8 cellular contexts compared by ENCODE assay signal in genomic region chr22:38203090-38203810, GRCh38. TPM values are rescaled to one million over a fixed set of nuclear protein-coding genes. Genes with fewer than 3 reads are reported as not detected.
DNase-seq lines count a peak whose midpoint lies in the region; FAIRE-seq lines count a peak whose summit lies in the region.

No MANE protein-coding gene starts in this region.

- no peaks in the 10 kb centered on the region for H3K27me3 Mint-ChIP-seq in activated naive CD4-positive, alpha-beta T cell treated with anti-CD3 and anti-CD28 coated beads, Interleukin-2, amount 50 U/mL, for 24 hours

- H3K36me3 Mint-ChIP-seq in activated naive CD4-positive, alpha-beta T cell treated with anti-CD3 and anti-CD28 coated beads, Interleukin-2, amount 50 U/mL, for 24 hours: no peaks in the 10 kb centered on the region

- H2AFZ ChIP-seq in Karpas-422 (ENCODE audit: low read length): peak overlapping the region; percentile 82; the same call in 1 of the 2 replicates

- H3K9ac ChIP-seq in Karpas-422 (ENCODE audit: low read length): peak overlapping the region; percentile 67
- peak overlapping the region; percentile 3 for H3K9ac ChIP-seq in iPS-15b (ENCODE audit: low read depth, low read length)

- no peak for FAIRE-seq in small intestine (lab: Jason Lieb, UNC)
- no peak for FAIRE-seq in RCC 7860 (lab: Jason Lieb, UNC)

- 0 to 7% (median 4%) methylated on average over 19 of the region's 19 CpGs for WGBS in small intestine, 3 donors

- H3K27ac ChIP-seq in Karpas-422 (ENCODE audit: low read length): no peak overlapping the region
- H3K27ac ChIP-seq in small intestine (ENCODE audit: low read depth in 1 of 2, low read length in 1 of 2): peak overlapping the region; percentile 96 to 99

- peaks cover 21% of the 10 kb centered on the region for H4K20me1 ChIP-seq in Karpas-422 (ENCODE audit: insufficient read depth, low read depth, low read length)

- no peaks in the 10 kb centered on the region for H3K9me3 Mint-ChIP-seq in activated naive CD4-positive, alpha-beta T cell treated with anti-CD3 and anti-CD28 coated beads, Interleukin-2, amount 50 U/mL, for 24 hours

- peak overlapping the region; percentile 41 for H3K27ac Mint-ChIP-seq in activated naive CD4-positive, alpha-beta T cell treated with anti-CD3 and anti-CD28 coated beads, Interleukin-2, amount 50 U/mL, for 24 hours

- H3K9me2 ChIP-seq in Karpas-422 (replicated peaks; ENCODE audit: insufficient read depth, low read length): no peaks in the 10 kb centered on the region

- H3K4me3 Mint-ChIP-seq in activated naive CD4-positive, alpha-beta T cell treated with anti-CD3 and anti-CD28 coated beads, Interleukin-2, amount 50 U/mL, for 24 hours: peak overlapping the region; percentile 86

- H3K79me2 ChIP-seq in Karpas-422 (ENCODE audit: low read length): no peaks in the 10 kb centered on the region

- no peaks in the 10 kb centered on the region for H3K9me3 ChIP-seq in Karpas-422 (ENCODE audit: low read length)
- no peaks in the 10 kb centered on the region for H3K9me3 ChIP-seq in iPS-15b (ENCODE audit: control insufficient read depth, insufficient read depth, low read length)
- no peaks in the 10 kb centered on the region for H3K9me3 ChIP-seq in small intestine (ENCODE audit: control insufficient read depth, low read depth)

- peaks cover 32% of the 10 kb centered on the region for H3K4me1 Mint-ChIP-seq in activated naive CD4-positive, alpha-beta T cell treated with anti-CD3 and anti-CD28 coated beads, Interleukin-2, amount 50 U/mL, for 24 hours

- H3K36me3 ChIP-seq in Karpas-422 (ENCODE audit: insufficient read depth, low read length): no peaks in the 10 kb centered on the region
- no peaks in the 10 kb centered on the region for H3K36me3 ChIP-seq in iPS-15b (ENCODE audit: control insufficient read depth, insufficient read depth, low read length)
- no peaks in the 10 kb centered on the region for H3K36me3 ChIP-seq in small intestine (ENCODE audit: control insufficient read depth in 2 of 2, insufficient read depth in 2 of 2, low read length in 2 of 2)

- DNase-seq in ELF-1 (ENCODE audit: low read depth, low spot score) (peak; percentile 66), Karpas-422 (peak; percentile 74), small intestine (peak; percentile 78), RCC 7860 (ENCODE audit: low spot score) (no peak), occipital lobe (lab: John Stamatoyannopoulos, UW) (no peak)
- no peak for DNase-seq in NK-92 treated with Interleukin-12 subunit alpha and Interleukin-12 subunit beta, amount 100 ng/mL, for 24 hours (lab: John Stamatoyannopoulos, UW)

- H3K4me1 ChIP-seq in Karpas-422 (ENCODE audit: low read length) (peaks cover 37% of the 10 kb centered on the region), iPS-15b (ENCODE audit: control insufficient read depth, insufficient read depth, low read length) (peaks cover 4% of the 10 kb centered on the region), small intestine (ENCODE audit: control insufficient read depth in 2 of 2, insufficient read depth in 1 of 2, low read depth in 1 of 2, low read length in 1 of 2) (peaks cover 0 to 5% of the 10 kb centered on the region in 2 donors)

- H3K4me2 ChIP-seq in Karpas-422 (ENCODE audit: low read depth, low read length, poor library complexity, severe bottlenecking): peak overlapping the region; percentile 83

- H3K27me3 ChIP-seq in Karpas-422 (ENCODE audit: low read length): no peaks in the 10 kb centered on the region
- peaks cover 28% of the 10 kb centered on the region for H3K27me3 ChIP-seq in iPS-15b (ENCODE audit: control insufficient read depth, insufficient read depth, low read length)
- H3K27me3 ChIP-seq in small intestine (ENCODE audit: control insufficient read depth in 2 of 2, insufficient read depth in 2 of 2, low read length in 2 of 2): no peaks in the 10 kb centered on the region

- H3K4me3 ChIP-seq in Karpas-422 (ENCODE audit: low read length) (peak overlapping the region; percentile 73), iPS-15b (ENCODE audit: low read depth, low read length) (peak overlapping the region; percentile 81), small intestine (ENCODE audit: low read depth in 1 of 2, low read length in 2 of 2) (peak overlapping the region; percentile 68 to 84)

RNA-seq across cellular contexts. Expression of gene MAFF, which starts 1.5 kb away (rescaled TPM):
- total RNA-seq in Karpas-422 (2014; rRNA removed; shearing (Covaris generic); ENCODE audit: low replicate concordance): 2.9 and 9.0 TPM in 2 replicates
- polyA plus RNA-seq in small intestine: 10 to 100 TPM in 2 of 3 donors, 1 to 10 TPM in 1; 9.6 to 26.5 (median 17.2) TPM
- total RNA-seq in occipital lobe: 3.1 TPM

RNA-seq across cellular contexts. Expression of gene PLA2G6, which starts 21.6 kb away (rescaled TPM):
- 76.6 and 88.0 TPM in 2 replicates for total RNA-seq in Karpas-422 (2014; rRNA removed; shearing (Covaris generic); ENCODE audit: low replicate concordance)
- polyA plus RNA-seq in small intestine: 10 to 100 TPM; 13.8 to 27.1 (median 21.6) TPM
- 15.8 TPM for total RNA-seq in occipital lobe

Comparison
In these comparisons a context has a peak if more than half of its experiments do, and no peak if none do; other contexts are left out.
1. DNase-seq: peak in ELF-1 (single experiment), Karpas-422 (single experiment) and small intestine (single experiment); none in RCC 7860 (single experiment), occipital lobe (single experiment) and NK-92 treated with Interleukin-12 subunit alpha and Interleukin-12 subunit beta, amount 100 ng/mL, for 24 hours (single experiment).
2. Peak in every context shown above with its lines, with median percentiles within 50 percentile points of each other: H3K4me3 ChIP-seq.